In the genomic region with DNA sequence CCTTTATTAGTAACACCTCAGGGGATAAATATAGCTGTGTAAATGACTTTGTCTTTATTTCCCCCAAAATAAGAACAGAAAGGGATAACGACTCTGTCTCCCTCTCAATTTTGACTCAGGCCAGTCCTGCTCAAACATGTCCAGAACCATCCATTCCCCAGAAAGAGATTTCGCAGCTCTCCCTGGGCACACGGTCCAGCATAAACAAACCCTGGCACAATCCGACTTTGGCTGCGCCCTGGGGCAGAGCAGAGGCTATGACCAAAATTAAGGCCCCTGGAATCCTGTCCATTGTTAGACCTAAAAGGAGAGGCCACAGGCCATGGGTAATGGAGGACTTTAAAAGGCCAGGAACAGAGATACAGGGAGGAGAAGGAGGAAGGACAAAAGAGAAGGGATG, we compare ENCODE assay signal across 15 cellular contexts.
DNase-seq lines count a peak whose midpoint lies in the region; ATAC-seq and TF ChIP-seq lines count a peak whose summit lies in the region.
"Had no signal": no experiment of that assay in that cellular context is flagged by ENCODE, and none has a peak within 500 bp of the region (broad histone marks: within the 10 kb centered on the region; RNA-seq: fewer than 3 reads in every experiment).

No MANE protein-coding gene starts in this region.

- H3K4me1 Mint-ChIP-seq in mesothelial cell of epicardium, result peaks cover 28% of the 10 kb centered on the region
- H3K4me1 Mint-ChIP-seq: activated naive CD4-positive, alpha-beta T cell treated with anti-CD3 and anti-CD28 coated beads, Interleukin-2, amount 10 ng/mL, durations not matched to agents 7 days and 5 days had no signal

- no peaks in the 10 kb centered on the region for H3K9me3 Mint-ChIP-seq in mesothelial cell of epicardium
- H3K9me3 Mint-ChIP-seq: activated naive CD4-positive, alpha-beta T cell treated with anti-CD3 and anti-CD28 coated beads, Interleukin-2, amount 10 ng/mL, durations not matched to agents 7 days and 5 days had no signal

- WGBS in thymus, result 96% methylated on average over 5 of the region's 5 CpGs
- WGBS in body of pancreas, 2 donors, result 67 to 73% methylated on average over 5 of the region's 5 CpGs

- no peak for DNase-seq in RWPE1 (ENCODE audit: low spot score)
- DNase-seq in epithelial cell of prostate (ENCODE audit: low read depth, low spot score), result no peak
- no peak for DNase-seq in mesothelial cell of epicardium (ENCODE audit: low spot score in 2 of 2, unreplicated experiment in 2 of 2)
- no peak for DNase-seq in NCI-H1436 (lab: John Stamatoyannopoulos, UW)
- no peak for DNase-seq in body of pancreas
- no peak for DNase-seq in germinal center (ENCODE audit: low spot score)
- DNase-seq: activated naive CD4-positive, alpha-beta T cell treated with anti-CD3 and anti-CD28 coated beads, Interleukin-2, amount 10 ng/mL, durations not matched to agents 7 days and 5 days; HCEC 1CT; occipital lobe; PC-9; stimulated activated CD4-positive, alpha-beta T cell treated with anti-CD3 and anti-CD28 coated beads, Interleukin-1b, Interleukin-23, amount 100 ng/mL, for 48 hours; T1000 had no signal

- H3K27me3 ChIP-seq in thymus (ENCODE audit: control insufficient read depth, insufficient read depth) (no peaks in the 10 kb centered on the region), body of pancreas (no peaks in the 10 kb centered on the region)

- CTCF ChIA-PET in RWPE1 (lab: Yijun Ruan, JAX), result no interaction called here

- no peak overlapping the region for H3K4me3 Mint-ChIP-seq in mesothelial cell of epicardium
- H3K4me3 Mint-ChIP-seq: activated naive CD4-positive, alpha-beta T cell treated with anti-CD3 and anti-CD28 coated beads, Interleukin-2, amount 10 ng/mL, durations not matched to agents 7 days and 5 days had no signal

- no peaks in the 10 kb centered on the region for H3K9me3 ChIP-seq in thymus (ENCODE audit: control insufficient read depth)
- H3K9me3 ChIP-seq in body of pancreas, result no peaks in the 10 kb centered on the region

- H3K4me3 ChIP-seq in thymus (ENCODE audit: low read length), result no peak overlapping the region
- no peak overlapping the region for H3K4me3 ChIP-seq in body of pancreas
- H3K4me3 ChIP-seq: PC-9 had no signal

- H3K36me3 ChIP-seq in thymus (ENCODE audit: control insufficient read depth, insufficient read depth) (peaks cover 3% of the 10 kb centered on the region), body of pancreas (replicated peaks in 1 of 2; ENCODE audit: insufficient read depth in 1 of 2, low read depth in 2 of 2) (no peaks in the 10 kb centered on the region)

- no peak for TF ChIP-seq POLR2A in body of pancreas (IDR thresholded peaks at IDR 0.05)

- TF ChIP-seq CTCF in RWPE1 (conservative IDR thresholded peaks at IDR 0.05; ENCODE audit: low read depth) (no peak), mesothelial cell of epicardium (IDR thresholded peaks at IDR 0.05; ENCODE audit: unreplicated experiment) (no peak), body of pancreas (IDR thresholded peaks at IDR 0.05) (no peak)

- POLR2A ChIA-PET in RWPE1 (lab: Yijun Ruan, JAX; ENCODE audit: low non-redundant PET), result interaction anchor here (0.5 kb wide), 1 partner anchor 26 kb away, joined by 4 read pairs; no protein-coding TSS in a partner anchor

- intact Hi-C loops in body of pancreas (cut with DNase I), result no loop called here

- H3K27ac ChIP-seq in RWPE1 (peak overlapping the region; percentile 73), epithelial cell of prostate (peak overlapping the region; percentile 54), thymus (ENCODE audit: low read depth) (peak overlapping the region; percentile 42), body of pancreas (peak overlapping the region in 2 of 4 donors; percentile 9 to 18)
- H3K27ac ChIP-seq: C4-2B, PC-9 had no signal

- ATAC-seq in body of pancreas (no peak), GM18520 (IDR thresholded peaks at IDR 0.05; ENCODE audit: unreplicated experiment) (no peak)

- H3K27me3 Mint-ChIP-seq in mesothelial cell of epicardium (ENCODE audit: low read depth), result no peaks in the 10 kb centered on the region

- H3K27ac Mint-ChIP-seq in mesothelial cell of epicardium, result peak overlapping the region; percentile 59
- H3K27ac Mint-ChIP-seq: activated naive CD4-positive, alpha-beta T cell treated with anti-CD3 and anti-CD28 coated beads, Interleukin-2, amount 10 ng/mL, durations not matched to agents 7 days and 5 days had no signal

- H3K4me1 ChIP-seq in thymus (ENCODE audit: control insufficient read depth, insufficient read depth, low read length), result no peaks in the 10 kb centered on the region
- peaks cover 18% of the 10 kb centered on the region for H3K4me1 ChIP-seq in body of pancreas

- H3K36me3 Mint-ChIP-seq in mesothelial cell of epicardium, result peaks cover 17% of the 10 kb centered on the region
- H3K36me3 Mint-ChIP-seq: activated naive CD4-positive, alpha-beta T cell treated with anti-CD3 and anti-CD28 coated beads, Interleukin-2, amount 10 ng/mL, durations not matched to agents 7 days and 5 days had no signal
